ENCODE assay signal across 2 cellular contexts in the genomic region with DNA sequence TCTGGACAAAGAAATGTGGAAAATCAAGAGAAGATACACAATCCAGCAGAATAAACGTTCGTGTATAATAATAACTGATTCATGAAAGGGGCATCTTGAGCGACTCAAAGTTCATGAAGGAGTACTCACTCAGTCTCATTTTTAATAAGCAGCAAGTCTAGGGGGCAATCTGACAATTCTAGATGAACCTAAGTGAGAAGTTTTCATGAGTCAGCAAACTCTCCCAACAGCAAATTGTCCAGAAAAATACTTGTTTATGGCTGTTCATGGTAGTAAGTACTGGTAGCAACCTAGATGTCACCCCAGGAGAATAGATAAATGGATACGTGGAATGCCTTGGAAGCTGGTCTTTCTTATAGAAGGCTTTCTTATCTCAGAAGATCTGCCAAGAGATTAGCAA.
TF ChIP-seq lines count a peak whose summit lies in the region.

No MANE protein-coding gene starts in this region.

TF ChIP-seq in A549, 52 proteins besides CTCF, POLR2A, EP300 and RAD21:
- TF ChIP-seq EHF (CRISPR knock-in tag; IDR thresholded peaks at IDR 0.05) (no peak), TP53 (CRISPR knock-in tag; IDR thresholded peaks at IDR 0.05) (no peak), MAFK (IDR thresholded peaks at IDR 0.05; ENCODE audit: partially characterized antibody) (peak; percentile 72), EHMT2 (IDR thresholded peaks at IDR 0.05; ENCODE audit: low read depth) (no peak)

TF ChIP-seq in K562, 482 proteins besides CTCF, POLR2A, EP300 and RAD21:
- TF ChIP-seq TCF7L2 (IDR thresholded peaks at IDR 0.05; ENCODE audit: low read depth, low read length): no peak
- no peak for TF ChIP-seq HDAC2 (IDR thresholded peaks at IDR 0.05)
- peak; percentile 47; the same call in 1 of the 2 replicates for TF ChIP-seq MAFG (tag; conservative IDR thresholded peaks at IDR 0.05)
- TF ChIP-seq MTA3 (IDR thresholded peaks at IDR 0.05; ENCODE audit: borderline replicate concordance): no peak
- TF ChIP-seq MCM2 (IDR thresholded peaks at IDR 0.05; ENCODE audit: low read depth): no peak
- TF ChIP-seq ZBTB17 (CRISPR knock-in tag; IDR thresholded peaks at IDR 0.05): no peak
- TF ChIP-seq FOXM1 (IDR thresholded peaks at IDR 0.05; ENCODE audit: low read depth): no peak
- TF ChIP-seq FOXM1 (CRISPR knock-in tag; IDR thresholded peaks at IDR 0.05; ENCODE audit: low read depth): no peak
- no peak for TF ChIP-seq RNF219 (CRISPR knock-in tag; IDR thresholded peaks at IDR 0.05)
- TF ChIP-seq ZNF512 (tag; IDR thresholded peaks at IDR 0.05): no peak
- TF ChIP-seq CBX2 (IDR thresholded peaks at IDR 0.05; ENCODE audit: insufficient read depth, low read length, poor library complexity, severe bottlenecking): no peak
- TF ChIP-seq GMEB1 (CRISPR knock-in tag; IDR thresholded peaks at IDR 0.05): no peak
- TF ChIP-seq ZNF263 (CRISPR knock-in tag; IDR thresholded peaks at IDR 0.05; ENCODE audit: borderline replicate concordance): no peak
- no peak for TF ChIP-seq ZNF318 (IDR thresholded peaks at IDR 0.05; ENCODE audit: borderline replicate concordance in 1 of 2, low read depth in 1 of 2)
- peak; percentile 33; the same call in 1 of the 2 replicates for TF ChIP-seq ZNF316 (IDR thresholded peaks at IDR 0.05)
- no peak for TF ChIP-seq NRF1 (conservative IDR thresholded peaks at IDR 0.05 in 1 of 2, IDR thresholded peaks at IDR 0.05 in 1 of 2)
- TF ChIP-seq, protein P1, sequence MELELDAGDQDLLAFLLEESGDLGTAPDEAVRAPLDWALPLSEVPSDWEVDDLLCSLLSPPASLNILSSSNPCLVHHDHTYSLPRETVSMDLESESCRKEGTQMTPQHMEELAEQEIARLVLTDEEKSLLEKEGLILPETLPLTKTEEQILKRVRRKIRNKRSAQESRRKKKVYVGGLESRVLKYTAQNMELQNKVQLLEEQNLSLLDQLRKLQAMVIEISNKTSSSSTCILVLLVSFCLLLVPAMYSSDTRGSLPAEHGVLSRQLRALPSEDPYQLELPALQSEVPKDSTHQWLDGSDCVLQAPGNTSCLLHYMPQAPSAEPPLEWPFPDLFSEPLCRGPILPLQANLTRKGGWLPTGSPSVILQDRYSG (tag; conservative IDR thresholded peaks at IDR 0.05; ENCODE audit: low read depth): no peak
- TF ChIP-seq, protein P2, sequence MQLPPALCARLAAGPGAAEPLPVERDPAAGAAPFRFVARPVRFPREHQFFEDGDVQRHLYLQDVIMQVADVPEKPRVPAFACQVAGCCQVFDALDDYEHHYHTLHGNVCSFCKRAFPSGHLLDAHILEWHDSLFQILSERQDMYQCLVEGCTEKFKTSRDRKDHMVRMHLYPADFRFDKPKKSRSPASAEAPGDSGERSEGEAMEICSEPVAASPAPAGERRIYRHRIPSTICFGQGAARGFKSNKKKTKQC (CRISPR knock-in tag; IDR thresholded peaks at IDR 0.05): no peak
- no peak for TF ChIP-seq FOXO4 (CRISPR knock-in tag; IDR thresholded peaks at IDR 0.05)
- TF ChIP-seq SREBF2 (CRISPR knock-in tag; IDR thresholded peaks at IDR 0.05): no peak
- TF ChIP-seq POLR2H (tag; IDR thresholded peaks at IDR 0.05; ENCODE audit: low read depth): no peak
- TF ChIP-seq, protein P3, sequence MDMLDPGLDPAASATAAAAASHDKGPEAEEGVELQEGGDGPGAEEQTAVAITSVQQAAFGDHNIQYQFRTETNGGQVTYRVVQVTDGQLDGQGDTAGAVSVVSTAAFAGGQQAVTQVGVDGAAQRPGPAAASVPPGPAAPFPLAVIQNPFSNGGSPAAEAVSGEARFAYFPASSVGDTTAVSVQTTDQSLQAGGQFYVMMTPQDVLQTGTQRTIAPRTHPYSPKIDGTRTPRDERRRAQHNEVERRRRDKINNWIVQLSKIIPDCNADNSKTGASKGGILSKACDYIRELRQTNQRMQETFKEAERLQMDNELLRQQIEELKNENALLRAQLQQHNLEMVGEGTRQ (CRISPR knock-in tag; IDR thresholded peaks at IDR 0.05): no peak
- TF ChIP-seq ZZZ3 (IDR thresholded peaks at IDR 0.05): no peak
- TF ChIP-seq POLR2AphosphoS5 (IDR thresholded peaks at IDR 0.05; ENCODE audit: control insufficient read depth, insufficient read depth, low read depth, low read length): no peak
- peak; percentile 59; the same call in 1 of the 2 replicates for TF ChIP-seq MAFK (IDR thresholded peaks at IDR 0.05; ENCODE audit: low read length)
- TF ChIP-seq ZFP1 (CRISPR knock-in tag; IDR thresholded peaks at IDR 0.05): no peak
- TF ChIP-seq, protein P4, sequence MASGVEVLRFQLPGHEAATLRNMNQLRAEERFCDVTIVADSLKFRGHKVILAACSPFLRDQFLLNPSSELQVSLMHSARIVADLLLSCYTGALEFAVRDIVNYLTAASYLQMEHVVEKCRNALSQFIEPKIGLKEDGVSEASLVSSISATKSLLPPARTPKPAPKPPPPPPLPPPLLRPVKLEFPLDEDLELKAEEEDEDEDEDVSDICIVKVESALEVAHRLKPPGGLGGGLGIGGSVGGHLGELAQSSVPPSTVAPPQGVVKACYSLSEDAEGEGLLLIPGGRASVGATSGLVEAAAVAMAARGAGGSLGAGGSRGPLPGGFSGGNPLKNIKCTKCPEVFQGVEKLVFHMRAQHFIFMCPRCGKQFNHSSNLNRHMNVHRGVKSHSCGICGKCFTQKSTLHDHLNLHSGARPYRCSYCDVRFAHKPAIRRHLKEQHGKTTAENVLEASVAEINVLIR (CRISPR knock-in tag; IDR thresholded peaks at IDR 0.05): no peak
